Comparison of ENCODE assay signal across 1 cellular context in genomic region chr20:64022671-64023070, GRCh38.
TF ChIP-seq lines count a peak whose summit lies in the region.

No MANE protein-coding gene starts in this region.

TF ChIP-seq in HepG2, 621 proteins besides CTCF, POLR2A, EP300 and RAD21:
- TF ChIP-seq SMAD9 (CRISPR knock-in tag; IDR thresholded peaks at IDR 0.05) (peak; percentile 70; the same call in 1 of the 2 replicates), ZBTB38 (CRISPR knock-in tag; IDR thresholded peaks at IDR 0.05) (0 out of 2 replicates have a peak, but pooled peaks have one; percentile 30), RELA (CRISPR knock-in tag; IDR thresholded peaks at IDR 0.05) (no peak), ZNF24 (IDR thresholded peaks at IDR 0.05) (no peak), ZNF274 (CRISPR knock-in tag; IDR thresholded peaks at IDR 0.05) (no peak), AGO2 (optimal IDR thresholded peaks at IDR 0.05; ENCODE audit: low read depth, low read length) (no peak), ZNF564 (CRISPR knock-in tag; IDR thresholded peaks at IDR 0.05) (no peak), TCF7L2 (IDR thresholded peaks at IDR 0.05; ENCODE audit: low read depth, low read length) (no peak), NFKB2 (CRISPR knock-in tag; IDR thresholded peaks at IDR 0.05; ENCODE audit: borderline replicate concordance) (peak; percentile 61; the same call in 1 of the 2 replicates), ZNF512B (CRISPR knock-in tag; IDR thresholded peaks at IDR 0.05; ENCODE audit: borderline replicate concordance) (no peak), STAG1 (CRISPR knock-in tag; IDR thresholded peaks at IDR 0.05) (no peak), ARID2 (CRISPR knock-in tag; IDR thresholded peaks at IDR 0.05; ENCODE audit: borderline replicate concordance) (0 out of 2 replicates have a peak, but pooled peaks have one; percentile 34), ZNF761 (CRISPR knock-in tag; conservative IDR thresholded peaks at IDR 0.05) (no peak), BORCS8-MEF2B (CRISPR knock-in tag; IDR thresholded peaks at IDR 0.05) (peak; percentile 30; the same call in 1 of the 2 replicates), TOPORS (CRISPR knock-in tag; IDR thresholded peaks at IDR 0.05) (peak; percentile 46; the same call in 1 of the 2 replicates), HHEX (CRISPR knock-in tag; IDR thresholded peaks at IDR 0.05) (no peak), ZNF567 (CRISPR knock-in tag; IDR thresholded peaks at IDR 0.05; ENCODE audit: borderline replicate concordance) (0 out of 2 replicates have a peak, but pooled peaks have one; percentile 53), SRY (CRISPR knock-in tag; IDR thresholded peaks at IDR 0.05) (0 out of 2 replicates have a peak, but pooled peaks have one; percentile 42), ZFYVE20 (CRISPR knock-in tag; IDR thresholded peaks at IDR 0.05; ENCODE audit: borderline replicate concordance, low read depth) (no peak), ATF4 (CRISPR knock-in tag; IDR thresholded peaks at IDR 0.05) (no peak), SNAPC2 (CRISPR knock-in tag; IDR thresholded peaks at IDR 0.05) (0 out of 2 replicates have a peak, but pooled peaks have one; percentile 36), ZNF546 (CRISPR knock-in tag; conservative IDR thresholded peaks at IDR 0.05) (no peak), ATF1 (CRISPR knock-in tag; IDR thresholded peaks at IDR 0.05) (no peak), TEAD3 (CRISPR knock-in tag; optimal IDR thresholded peaks at IDR 0.05; ENCODE audit: borderline replicate concordance) (no peak), PITX1 (CRISPR knock-in tag; IDR thresholded peaks at IDR 0.05) (peak; percentile 37; the same call in 1 of the 2 replicates), KDM2A (CRISPR knock-in tag; IDR thresholded peaks at IDR 0.05; ENCODE audit: borderline replicate concordance, low read depth) (no peak), DDIT3 (CRISPR knock-in tag; IDR thresholded peaks at IDR 0.05) (no peak), MYC (CRISPR knock-in tag; IDR thresholded peaks at IDR 0.05; ENCODE audit: borderline replicate concordance) (peak; percentile 26; the same call in 1 of the 2 replicates), ESRRA (CRISPR knock-in tag; IDR thresholded peaks at IDR 0.05; ENCODE audit: low read depth) (no peak), CENPT (CRISPR knock-in tag; IDR thresholded peaks at IDR 0.05; ENCODE audit: low read depth) (0 out of 2 replicates have a peak, but pooled peaks have one; percentile 32), ZNF574 (CRISPR knock-in tag; IDR thresholded peaks at IDR 0.05) (peak; percentile 15; the same call in 1 of the 2 replicates), TARDBP (CRISPR knock-in tag; IDR thresholded peaks at IDR 0.05) (0 out of 2 replicates have a peak, but pooled peaks have one; percentile 42), ZNF569 (CRISPR knock-in tag; IDR thresholded peaks at IDR 0.05; ENCODE audit: borderline replicate concordance) (no peak), THAP9 (CRISPR knock-in tag; IDR thresholded peaks at IDR 0.05; ENCODE audit: borderline replicate concordance) (no peak), MEIS2 (CRISPR knock-in tag; IDR thresholded peaks at IDR 0.05) (no peak), TBX2 (CRISPR knock-in tag; IDR thresholded peaks at IDR 0.05; ENCODE audit: borderline replicate concordance) (0 out of 2 replicates have a peak, but pooled peaks have one; percentile 40), ZGPAT (CRISPR knock-in tag; IDR thresholded peaks at IDR 0.05) (no peak), CENPBD1 (CRISPR knock-in tag; IDR thresholded peaks at IDR 0.05; ENCODE audit: borderline replicate concordance, low read depth) (no peak)
